Comparison of ENCODE assay signal across 7 cellular contexts in genomic region chr11:62652156-62653006, GRCh38. TPM values are rescaled to one million over a fixed set of nuclear protein-coding genes. Genes with fewer than 3 reads are reported as not detected.
DNase-seq lines count a peak whose midpoint lies in the region; ATAC-seq and TF ChIP-seq lines count a peak whose summit lies in the region.

No MANE protein-coding gene starts in this region.

- peak overlapping the region; percentile 97 to 99 for H3K27ac Mint-ChIP-seq in effector memory CD8-positive, alpha-beta T cell
- H3K27ac Mint-ChIP-seq in osteocyte (ENCODE audit: unreplicated experiment) = peak overlapping the region; percentile 85

- no peaks in the 10 kb centered on the region for H3K27me3 Mint-ChIP-seq in effector memory CD8-positive, alpha-beta T cell
- no peaks in the 10 kb centered on the region for H3K27me3 Mint-ChIP-seq in osteocyte (ENCODE audit: unreplicated experiment)

- ATAC-seq in GM21447 (IDR thresholded peaks at IDR 0.05; ENCODE audit: unreplicated experiment) = peak; percentile 11
- peak; percentile 3 for ATAC-seq in effector memory CD8-positive, alpha-beta T cell (replicated peaks)
- ATAC-seq in GM18868 (IDR thresholded peaks at IDR 0.05; ENCODE audit: unreplicated experiment) = no peak
- ATAC-seq in HG02938 (IDR thresholded peaks at IDR 0.05; ENCODE audit: unreplicated experiment) = no peak

- peaks cover 33% of the 10 kb centered on the region for H3K36me3 Mint-ChIP-seq in effector memory CD8-positive, alpha-beta T cell (ENCODE audit: insufficient read depth)
- peaks cover 7% of the 10 kb centered on the region for H3K36me3 Mint-ChIP-seq in osteocyte (ENCODE audit: unreplicated experiment)

- no peak for TF ChIP-seq CTCF in NB4 (IDR thresholded peaks at IDR 0.05; ENCODE audit: low read depth, low read length)
- TF ChIP-seq CTCF in osteocyte (IDR thresholded peaks at IDR 0.05) = no peak

- DNase-seq in NB4 (ENCODE audit: low read depth) (no peak), osteocyte (ENCODE audit: extremely low spot score, unreplicated experiment) (no peak), NCI-H226 (no peak)
- DNase-seq in effector memory CD8-positive, alpha-beta T cell = peak in 1 of 3 experiments; percentile 28

- no peaks in the 10 kb centered on the region for H3K9me3 Mint-ChIP-seq in effector memory CD8-positive, alpha-beta T cell
- no peaks in the 10 kb centered on the region for H3K9me3 Mint-ChIP-seq in osteocyte (ENCODE audit: unreplicated experiment)

- H3K4me3 Mint-ChIP-seq in effector memory CD8-positive, alpha-beta T cell = peak overlapping the region; percentile 93 to 95
- H3K4me3 Mint-ChIP-seq in osteocyte (ENCODE audit: unreplicated experiment) = peak overlapping the region; percentile 89

- peak overlapping the region; percentile 97 for H3K4me3 ChIP-seq in NB4 (ENCODE audit: low read depth, low read length)

- H3K4me1 Mint-ChIP-seq in effector memory CD8-positive, alpha-beta T cell (ENCODE audit: low read depth in 2 of 2) = peaks cover 12 to 20% of the 10 kb centered on the region in 2 donors
- peaks cover 17% of the 10 kb centered on the region for H3K4me1 Mint-ChIP-seq in osteocyte (ENCODE audit: unreplicated experiment)

- no peak for TF ChIP-seq POLR2A in NB4 (IDR thresholded peaks at IDR 0.05; ENCODE audit: extremely low read depth, insufficient read length)

RNA-seq across cellular contexts. Expression of gene INTS5, which starts 0.7 kb away (rescaled TPM):
- 20.5 and 24.0 TPM in 2 replicates for total RNA-seq in osteocyte

RNA-seq across cellular contexts. Expression of gene GANAB, which starts 6.0 kb away (rescaled TPM):
- 366 and 389 TPM in 2 replicates for total RNA-seq in osteocyte

RNA-seq across cellular contexts. Expression of gene C11orf98, which starts 12.6 kb away (rescaled TPM):
- total RNA-seq in osteocyte = 53.6 and 56.3 TPM in 2 replicates

RNA-seq across cellular contexts. Expression of gene CSKMT, which starts 12.7 kb away (rescaled TPM):
- total RNA-seq in osteocyte = 19.4 and 27.3 TPM in 2 replicates

RNA-seq across cellular contexts. Expression of gene UQCC3, which starts 19.1 kb away (rescaled TPM):
- total RNA-seq in osteocyte = 6.3 and 6.8 TPM in 2 replicates

Comparison
In these comparisons a context has a peak if more than half of its experiments do, and no peak if none do; other contexts are left out.
1. ATAC-seq: peak in GM21447 (single experiment) and effector memory CD8-positive, alpha-beta T cell (single experiment); none in GM18868 (single experiment) and HG02938 (single experiment).